ENCODE assay signal across 1 cellular context in the genomic region with DNA sequence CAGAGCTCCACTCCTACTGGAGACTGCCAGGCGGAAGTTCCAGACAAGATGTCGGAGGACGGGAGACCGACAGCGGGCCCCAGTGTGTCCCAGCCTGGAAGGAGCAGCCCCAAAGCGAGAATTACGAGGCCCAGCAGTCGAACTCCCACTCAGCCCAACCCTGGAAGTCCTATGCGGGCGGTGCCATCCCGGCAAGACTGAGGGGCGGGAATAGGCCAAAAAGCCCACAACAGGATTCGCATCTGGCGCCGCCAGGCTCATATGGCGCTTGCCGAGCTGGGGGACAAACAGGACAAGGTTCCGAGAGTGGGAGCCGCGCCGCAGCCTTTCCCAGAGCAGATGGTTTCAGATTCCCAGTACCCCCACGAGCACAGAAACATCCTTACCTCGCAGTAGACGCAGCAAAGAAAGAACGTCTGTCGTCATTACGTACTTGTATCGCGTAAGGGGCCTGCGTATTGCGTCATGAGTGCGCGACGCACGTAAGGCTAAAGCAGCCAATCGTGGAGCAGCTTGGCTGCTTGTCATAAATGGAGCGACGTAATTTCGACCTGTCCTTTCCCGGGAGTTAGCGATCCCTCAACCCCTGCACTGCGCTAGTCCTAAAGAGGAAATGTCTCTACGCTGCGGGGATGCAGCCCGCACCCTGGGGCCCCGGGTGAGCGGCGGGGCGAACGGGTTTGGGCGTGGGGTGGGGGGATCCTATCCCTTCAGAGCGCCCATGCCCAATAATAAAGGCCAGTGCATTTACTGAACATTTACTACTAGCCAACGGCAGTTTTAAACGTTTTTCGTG.
A peak's percentile ranks its signal among the peaks of the same experiment; 100 is the strongest.
TF ChIP-seq lines count a peak whose summit lies in the region.

A gene (plus strand): TSS at position 552 of the 796 bp plus-strand sequence. CDS start 62 bp downstream, at position 614.
A gene (minus strand): TSS at position 418 of the 796 bp plus-strand sequence. CDS start 483 bp downstream, outside the sequence.

TF ChIP-seq in liver, 16 proteins besides CTCF, POLR2A, EP300 and RAD21 (continued from another document):
- TF ChIP-seq, protein P1, sequence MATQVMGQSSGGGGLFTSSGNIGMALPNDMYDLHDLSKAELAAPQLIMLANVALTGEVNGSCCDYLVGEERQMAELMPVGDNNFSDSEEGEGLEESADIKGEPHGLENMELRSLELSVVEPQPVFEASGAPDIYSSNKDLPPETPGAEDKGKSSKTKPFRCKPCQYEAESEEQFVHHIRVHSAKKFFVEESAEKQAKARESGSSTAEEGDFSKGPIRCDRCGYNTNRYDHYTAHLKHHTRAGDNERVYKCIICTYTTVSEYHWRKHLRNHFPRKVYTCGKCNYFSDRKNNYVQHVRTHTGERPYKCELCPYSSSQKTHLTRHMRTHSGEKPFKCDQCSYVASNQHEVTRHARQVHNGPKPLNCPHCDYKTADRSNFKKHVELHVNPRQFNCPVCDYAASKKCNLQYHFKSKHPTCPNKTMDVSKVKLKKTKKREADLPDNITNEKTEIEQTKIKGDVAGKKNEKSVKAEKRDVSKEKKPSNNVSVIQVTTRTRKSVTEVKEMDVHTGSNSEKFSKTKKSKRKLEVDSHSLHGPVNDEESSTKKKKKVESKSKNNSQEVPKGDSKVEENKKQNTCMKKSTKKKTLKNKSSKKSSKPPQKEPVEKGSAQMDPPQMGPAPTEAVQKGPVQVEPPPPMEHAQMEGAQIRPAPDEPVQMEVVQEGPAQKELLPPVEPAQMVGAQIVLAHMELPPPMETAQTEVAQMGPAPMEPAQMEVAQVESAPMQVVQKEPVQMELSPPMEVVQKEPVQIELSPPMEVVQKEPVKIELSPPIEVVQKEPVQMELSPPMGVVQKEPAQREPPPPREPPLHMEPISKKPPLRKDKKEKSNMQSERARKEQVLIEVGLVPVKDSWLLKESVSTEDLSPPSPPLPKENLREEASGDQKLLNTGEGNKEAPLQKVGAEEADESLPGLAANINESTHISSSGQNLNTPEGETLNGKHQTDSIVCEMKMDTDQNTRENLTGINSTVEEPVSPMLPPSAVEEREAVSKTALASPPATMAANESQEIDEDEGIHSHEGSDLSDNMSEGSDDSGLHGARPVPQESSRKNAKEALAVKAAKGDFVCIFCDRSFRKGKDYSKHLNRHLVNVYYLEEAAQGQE (IDR thresholded peaks at IDR 0.05) = peak; percentile 94
- TF ChIP-seq NR2F2 (IDR thresholded peaks at IDR 0.05) (peak; percentile 26), FOXA2 (IDR thresholded peaks at IDR 0.05) (no peak), EGR1 (IDR thresholded peaks at IDR 0.05; ENCODE audit: low read depth in 2 of 2) (peak in 1 of 2 donors; percentile 67), FOXA1 (IDR thresholded peaks at IDR 0.05) (peak; percentile 34), RXRA (IDR thresholded peaks at IDR 0.05) (peak; percentile 37 to 40), GABPA (IDR thresholded peaks at IDR 0.05 in 1 of 2, conservative IDR thresholded peaks at IDR 0.05 in 1 of 2) (peak in 1 of 2 donors; percentile 36), TAF1 (conservative IDR thresholded peaks at IDR 0.05) (peak; percentile 76), HNF4A (conservative IDR thresholded peaks at IDR 0.05) (no peak), YY1 (IDR thresholded peaks at IDR 0.05) (peak; percentile 86), HNF4G (IDR thresholded peaks at IDR 0.05) (no peak), JUND (IDR thresholded peaks at IDR 0.05) (no peak)
- TF ChIP-seq, protein P2, sequence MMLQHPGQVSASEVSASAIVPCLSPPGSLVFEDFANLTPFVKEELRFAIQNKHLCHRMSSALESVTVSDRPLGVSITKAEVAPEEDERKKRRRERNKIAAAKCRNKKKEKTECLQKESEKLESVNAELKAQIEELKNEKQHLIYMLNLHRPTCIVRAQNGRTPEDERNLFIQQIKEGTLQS (IDR thresholded peaks at IDR 0.05) = peak; percentile 83
TF ChIP-seq in liver: peak in this region for 12.
